Comparison of ENCODE assay signal across 8 cellular contexts in the genomic region with DNA sequence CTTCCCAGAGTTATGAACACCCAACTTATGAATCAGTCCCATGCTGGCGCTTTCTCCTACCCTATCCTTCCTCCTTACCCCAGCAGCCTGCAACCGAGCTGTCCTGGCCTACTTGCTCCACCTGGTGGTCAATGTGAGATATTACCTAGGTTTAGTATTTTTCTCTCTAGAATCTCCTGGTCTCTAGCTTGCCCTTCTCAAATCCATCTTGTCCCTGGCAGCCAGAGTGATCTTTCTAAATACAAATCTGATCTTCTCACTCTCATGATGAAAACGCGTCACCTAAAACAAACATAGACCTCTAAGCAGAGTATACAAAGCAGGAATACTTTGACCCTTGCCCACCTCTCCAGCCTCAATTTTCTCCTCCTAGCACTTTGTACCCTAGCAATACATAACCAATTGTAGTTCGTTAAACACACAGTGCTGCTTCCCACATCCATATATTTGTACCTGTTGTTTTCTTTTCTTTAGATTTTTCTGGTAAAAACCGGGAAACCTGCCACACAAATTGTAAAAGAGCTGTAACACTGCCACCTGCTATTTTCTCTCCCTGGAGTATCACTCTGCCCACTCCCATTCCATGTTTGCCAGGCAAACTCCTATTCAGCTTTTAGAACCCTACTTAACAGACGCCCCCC. TPM values are rescaled to one million over a fixed set of nuclear protein-coding genes. Genes with fewer than 3 reads are reported as not detected.
DNase-seq lines count a peak whose midpoint lies in the region; ATAC-seq, FAIRE-seq and TF ChIP-seq lines count a peak whose summit lies in the region.

No MANE protein-coding gene starts in this region.

- no TSS peak for BruUV-seq in HepG2 (replicated peaks; lab: Mats Ljungman, UMichigan)

- peak overlapping the region; percentile 59 for H3K4me2 ChIP-seq in HepG2 (ENCODE audit: low read depth, low read length)

- in situ Hi-C loops in HepG2 (cut with HindIII; ENCODE audit: extremely low pct_ligation_motif_present, low pct_unique_long_range_greater_than_20kb): loop anchor here (5.0 to 10.0 kb wide), 2 partner anchors 55 to 188 kb away; no protein-coding TSS in a partner anchor

- WGBS in HepG2 (ENCODE audit: low lambda C conversion rate): 0% methylated on average over 7 of the region's 7 CpGs

- peak; percentile 56 for ATAC-seq in GM18907 (IDR thresholded peaks at IDR 0.05; ENCODE audit: unreplicated experiment)
- ATAC-seq in HepG2: peak; percentile 94

- H3K9me3 ChIP-seq in HepG2 (ENCODE audit: low read length): no peaks in the 10 kb centered on the region

- H3K4me3 ChIP-seq in cardiac fibroblast (replicated peaks in 1 of 2; ENCODE audit: low read depth in 2 of 2, low read length in 2 of 2) (no peak overlapping the region), HepG2 (replicated peaks in 1 of 3; ENCODE audit: insufficient read depth in 1 of 3, low read depth in 2 of 3, low read length in 3 of 3) (peak overlapping the region in 2 of 3 experiments; percentile 9 to 25; a peak in 2 of 6 replicates)

- intact Hi-C loops in HepG2 (cut with micrococcal nuclease; ENCODE audit: unreplicated experiment): loop anchor here (1.0 to 2.0 kb wide), 3 partner anchors 32 to 63 kb away; no protein-coding TSS in a partner anchor

- CTCF ChIA-PET in HepG2 (lab: Yijun Ruan, JAX; ENCODE audit: low intra/inter-chr PET ratio, low total read pairs): interaction anchor here (1.2 to 4.5 kb wide), 3 partner anchors 56 to 63 kb away, joined by 3 to 40 read pairs (median 6); no protein-coding TSS in a partner anchor

- peak; percentile 78 for TF ChIP-seq CTCF in VCaP (conservative IDR thresholded peaks at IDR 0.05)
- peak; percentile 75 for TF ChIP-seq CTCF in cardiac fibroblast (IDR thresholded peaks at IDR 0.05; ENCODE audit: low read depth, low read length)
- peak; percentile 89 for TF ChIP-seq CTCF in HepG2 (CRISPR knock-in tag; IDR thresholded peaks at IDR 0.05)

- H2AFZ ChIP-seq in HepG2 (ENCODE audit: low read length): no peak overlapping the region

- TF ChIP-seq EP300 in HepG2 (IDR thresholded peaks at IDR 0.05; ENCODE audit: low read depth in 2 of 2, low read length in 2 of 2) (peak; percentile 53 to 91; a peak in 3 of 4 replicates), HepG2 (CRISPR knock-in tag; IDR thresholded peaks at IDR 0.05; ENCODE audit: borderline replicate concordance) (peak; percentile 86; the same call in 1 of the 2 replicates)

- peak; percentile 89 for TF ChIP-seq RAD21 in HepG2 (CRISPR knock-in tag; IDR thresholded peaks at IDR 0.05)

- no peaks in the 10 kb centered on the region for H3K79me2 ChIP-seq in HepG2 (ENCODE audit: insufficient read depth, low read length)

- no peak overlapping the region for H3K27ac ChIP-seq in VCaP
- peak overlapping the region; percentile 77 for H3K27ac ChIP-seq in HepG2 (ENCODE audit: extremely low read length, insufficient read depth, low read length)

- H3K36me3 ChIP-seq in HepG2 (replicated peaks in 1 of 2; ENCODE audit: control insufficient read depth in 1 of 2, insufficient read depth in 2 of 2, low read length in 2 of 2): no peaks in the 10 kb centered on the region

- POLR2A ChIA-PET in HepG2 (lab: Yijun Ruan, JAX): interaction anchor here (0.9 to 1.9 kb wide), 9 partner anchors 11 to 143 kb away, joined by 3 to 17 read pairs (median 8); a partner anchor contains a TSS

- peak; percentile 74 for DNase-seq in AG08395 (ENCODE audit: low spot score)
- DNase-seq in NAMALWA (ENCODE audit: low spot score): peak; percentile 78
- peak; percentile 71 to 88 for DNase-seq in cardiac fibroblast (ENCODE audit: low read depth in 2 of 2)
- DNase-seq in HepG2 (ENCODE audit: low spot score): peak; percentile 97
- peak; percentile 16 for DNase-seq in stimulated activated naive CD4-positive, alpha-beta T cell treated with Interleukin-2 at 50 U/mL for 16 hours (lab: John Stamatoyannopoulos, UW)
- DNase-seq in NK-92 (lab: John Stamatoyannopoulos, UW; ENCODE audit: unreplicated experiment): no peak

- H4K20me1 ChIP-seq in HepG2 (ENCODE audit: insufficient read depth, low read length): no peaks in the 10 kb centered on the region

- peaks cover 0 to 17% of the 10 kb centered on the region in 2 experiments; a peak in 2 of 5 replicates for H3K27me3 ChIP-seq in HepG2 (ENCODE audit: control insufficient read depth in 1 of 2, insufficient read depth in 2 of 2, low read length in 2 of 2)

- peak; percentile 85 for FAIRE-seq in HepG2 (lab: Jason Lieb, UNC)

- TF ChIP-seq POLR2A in HepG2 (IDR thresholded peaks at IDR 0.05; ENCODE audit: insufficient read depth in 1 of 2, low read depth in 2 of 2, low read length in 2 of 2): no peak

- H3K4me1 ChIP-seq in HepG2 (ENCODE audit: insufficient read depth, low read length): peaks cover 87% of the 10 kb centered on the region

- peak overlapping the region; percentile 34; the same call in 1 of the 2 replicates for H3K9ac ChIP-seq in HepG2 (ENCODE audit: insufficient read depth, low read depth, low read length)

TF ChIP-seq in HepG2, 621 proteins besides CTCF, POLR2A, EP300 and RAD21 (continues in another document):
- TF ChIP-seq PITX1 (CRISPR knock-in tag; IDR thresholded peaks at IDR 0.05): peak; percentile 75

RNA-seq across cellular contexts. Expression of a gene that starts 20.0 kb away (rescaled TPM):
- total RNA-seq in HepG2 (2016; rRNA removed; fragmentation: Illumina TruSeq; extraction: Trizol): 4.6 TPM in 2 replicates
- total RNA-seq in HepG2 (2016; cell fraction: cytosol; rRNA removed; fragmentation: Illumina TruSeq; extraction: Trizol; ENCODE audit: low read depth): 1.1 and 1.3 TPM in 2 replicates
- total RNA-seq in HepG2 (2016; cell fraction: insoluble cytoplasmic fraction; rRNA removed; fragmentation: Illumina TruSeq; extraction: Trizol): 3.7 and 4.3 TPM in 2 replicates
- total RNA-seq in HepG2 (2016; cell fraction: membrane; rRNA removed; fragmentation: Illumina TruSeq; extraction: Trizol): 1.4 and 2.2 TPM in 2 replicates
- total RNA-seq in HepG2 (2016; cell fraction: nucleus; rRNA removed; fragmentation: Illumina TruSeq; extraction: Trizol): 5.1 and 5.6 TPM in 2 replicates
- 24.1 and 29.2 TPM in 2 replicates for polyA plus RNA-seq in HepG2 (2011; rRNA removed)
- polyA plus RNA-seq in HepG2 (2011; cell fraction: cytosol; rRNA removed): 10.5 and 16.7 TPM in 2 replicates
- 21.9 and 33.5 TPM in 2 replicates for polyA plus RNA-seq in HepG2 (2011; cell fraction: nucleus; rRNA removed)
- 16.7 and 20.6 TPM in 2 replicates for polyA plus RNA-seq in HepG2 (2012)
- polyA plus RNA-seq in HepG2 (2016; cell fraction: cytosol; fragmentation: Illumina TruSeq; extraction: Trizol; ENCODE audit: low read depth): 0.17 and 0.33 TPM in 2 replicates
- polyA plus RNA-seq in HepG2 (2016; cell fraction: insoluble cytoplasmic fraction; fragmentation: Illumina TruSeq; extraction: Trizol; ENCODE audit: low read depth): 1.5 and 1.6 TPM in 2 replicates
- polyA plus RNA-seq in HepG2 (2016; cell fraction: membrane; fragmentation: Illumina TruSeq; extraction: Trizol; ENCODE audit: low read depth): 0.25 and 0.38 TPM in 2 replicates
- 4.4 and 4.8 TPM in 2 replicates for polyA plus RNA-seq in HepG2 (2016; cell fraction: nucleus; fragmentation: Illumina TruSeq; extraction: Trizol; ENCODE audit: insufficient read depth, low read depth)
- polyA minus RNA-seq in HepG2 (2011; rRNA and poly(A)+ RNA removed; ENCODE audit: low replicate concordance): 9.5 and 54.7 TPM in 2 replicates
- polyA minus RNA-seq in HepG2 (2011; cell fraction: cytosol; rRNA and poly(A)+ RNA removed): 41.0 and 60.4 TPM in 2 replicates
- 73.6 and 109 TPM in 2 replicates for polyA minus RNA-seq in HepG2 (2011; cell fraction: nucleus; rRNA and poly(A)+ RNA removed)

RNA-seq across cellular contexts. Expression of a gene that starts 34.8 kb away (rescaled TPM):
- total RNA-seq in HepG2 (2016; rRNA removed; fragmentation: Illumina TruSeq; extraction: Trizol): 37.3 and 70.2 TPM in 2 replicates
- total RNA-seq in HepG2 (2016; cell fraction: cytosol; rRNA removed; fragmentation: Illumina TruSeq; extraction: Trizol; ENCODE audit: low read depth): 3.7 and 3.9 TPM in 2 replicates
- 34.6 and 68.5 TPM in 2 replicates for total RNA-seq in HepG2 (2016; cell fraction: insoluble cytoplasmic fraction; rRNA removed; fragmentation: Illumina TruSeq; extraction: Trizol)
- total RNA-seq in HepG2 (2016; cell fraction: membrane; rRNA removed; fragmentation: Illumina TruSeq; extraction: Trizol): 14.7 and 15.5 TPM in 2 replicates
- 67.9 and 80.5 TPM in 2 replicates for total RNA-seq in HepG2 (2016; cell fraction: nucleus; rRNA removed; fragmentation: Illumina TruSeq; extraction: Trizol)
- 39.2 and 45.4 TPM in 2 replicates for polyA plus RNA-seq in HepG2 (2011; rRNA removed)
- polyA plus RNA-seq in HepG2 (2011; cell fraction: cytosol; rRNA removed): 30.8 and 37.4 TPM in 2 replicates
- 17.5 and 20.0 TPM in 2 replicates for polyA plus RNA-seq in HepG2 (2011; cell fraction: nucleus; rRNA removed)
- polyA plus RNA-seq in HepG2 (2012): 76.8 and 81.5 TPM in 2 replicates
- polyA plus RNA-seq in HepG2 (2016; cell fraction: cytosol; fragmentation: Illumina TruSeq; extraction: Trizol; ENCODE audit: low read depth): 4.9 and 5.3 TPM in 2 replicates
- 44.7 and 53.0 TPM in 2 replicates for polyA plus RNA-seq in HepG2 (2016; cell fraction: insoluble cytoplasmic fraction; fragmentation: Illumina TruSeq; extraction: Trizol; ENCODE audit: low read depth)
- 13.7 and 14.8 TPM in 2 replicates for polyA plus RNA-seq in HepG2 (2016; cell fraction: membrane; fragmentation: Illumina TruSeq; extraction: Trizol; ENCODE audit: low read depth)
- 125 and 131 TPM in 2 replicates for polyA plus RNA-seq in HepG2 (2016; cell fraction: nucleus; fragmentation: Illumina TruSeq; extraction: Trizol; ENCODE audit: insufficient read depth, low read depth)
- polyA minus RNA-seq in HepG2 (2011; rRNA and poly(A)+ RNA removed; ENCODE audit: low replicate concordance): 17.1 and 29.8 TPM in 2 replicates
- polyA minus RNA-seq in HepG2 (2011; cell fraction: cytosol; rRNA and poly(A)+ RNA removed): 29.4 and 33.1 TPM in 2 replicates
- polyA minus RNA-seq in HepG2 (2011; cell fraction: nucleus; rRNA and poly(A)+ RNA removed): 11.7 and 15.9 TPM in 2 replicates

Comparison
In these comparisons a context has a peak if more than half of its experiments do, and no peak if none do; other contexts are left out.
1. H3K4me3 ChIP-seq: peak in HepG2 (2 of 3); none in cardiac fibroblast (0 of 2).
2. Peak in every context shown above with its lines, with median percentiles within 50 percentile points of each other: CTCF ChIP-seq.